Comparison of ENCODE assay signal across 8 cellular contexts in genomic region chr7:30682131-30683083, GRCh38. TPM values are rescaled to one million over a fixed set of nuclear protein-coding genes. Genes with fewer than 3 reads are reported as not detected.
DNase-seq lines count a peak whose midpoint lies in the region; ATAC-seq and TF ChIP-seq lines count a peak whose summit lies in the region.

Gene CRHR2 (minus strand): TSS chr7:30682456. CDS start chr7:30682280, 176 bp downstream.

- H3K4me1 Mint-ChIP-seq in central memory CD8-positive, alpha-beta T cell: peaks cover 17% of the 10 kb centered on the region

- no peak within 1 kb of the TSS for H3K27ac ChIP-seq in mesodermal cell (ENCODE audit: low read depth, low read length, severe bottlenecking)
- no peak within 1 kb of the TSS for H3K27ac ChIP-seq in thyroid gland

- H3K4me1 ChIP-seq in mesodermal cell (ENCODE audit: control insufficient read depth, insufficient read depth, low read length, poor library complexity, severe bottlenecking): peaks cover 9% of the 10 kb centered on the region
- H3K4me1 ChIP-seq in thyroid gland: peaks cover 6 to 16% of the 10 kb centered on the region in 2 donors

- no peak within 1 kb of the TSS for H3K27ac Mint-ChIP-seq in central memory CD8-positive, alpha-beta T cell (ENCODE audit: low read depth)

- H3K27me3 ChIP-seq in thyroid gland: no peaks in the 10 kb centered on the region

- H3K36me3 ChIP-seq in mesodermal cell (ENCODE audit: control insufficient read depth, insufficient read depth, low read length): no peaks in the 10 kb centered on the region
- H3K36me3 ChIP-seq in thyroid gland: no peaks in the 10 kb centered on the region

- peaks cover 2% of the 10 kb centered on the region for H3K36me3 Mint-ChIP-seq in central memory CD8-positive, alpha-beta T cell (ENCODE audit: insufficient read depth)

- TF ChIP-seq CTCF in GM10266 (IDR thresholded peaks at IDR 0.05; ENCODE audit: control insufficient read depth, insufficient read depth, low read depth, missing control alignments): no peak
- TF ChIP-seq CTCF in thyroid gland (IDR thresholded peaks at IDR 0.05): peak in 2 of 6 experiments; percentile 19 to 23

- H3K4me3 ChIP-seq in mesodermal cell (ENCODE audit: extremely low read depth, insufficient read depth, low read length, poor library complexity, severe bottlenecking) (peak within 1 kb of the TSS; percentile 39), thyroid gland (replicated peaks in 1 of 3) (peak within 1 kb of the TSS in 1 of 3 donors; percentile 14)

- H3K4me3 Mint-ChIP-seq in central memory CD8-positive, alpha-beta T cell: peak within 1 kb of the TSS; percentile 68

- intact Hi-C loops in thyroid gland (cut with DNase I): no loop called here

- peak; percentile 66 for ATAC-seq in central memory CD8-positive, alpha-beta T cell (replicated peaks; ENCODE audit: extremely low read depth, poor library complexity, severe bottlenecking)

- 3 to 6% methylated on average over 47 to 59 of the region's 76 CpGs for WGBS in mesodermal cell (ENCODE audit: insufficient coverage in 2 of 2), 2 experiments
- 8 to 33% methylated on average over 10 to 51 of the region's 76 CpGs for WGBS in thyroid gland, 2 donors

- TF ChIP-seq POLR2A in thyroid gland (IDR thresholded peaks at IDR 0.05): no peak

- H3K9me3 ChIP-seq in mesodermal cell (ENCODE audit: control insufficient read depth, low read length): no peaks in the 10 kb centered on the region
- no peaks in the 10 kb centered on the region for H3K9me3 ChIP-seq in thyroid gland

- H3K9me3 Mint-ChIP-seq in central memory CD8-positive, alpha-beta T cell: no peaks in the 10 kb centered on the region

- peaks cover 96% of the 10 kb centered on the region for H3K27me3 Mint-ChIP-seq in central memory CD8-positive, alpha-beta T cell

- DNase-seq in GM10266 (ENCODE audit: extremely low spot score) (peak; percentile 35), NCI-H2171 treated with DMSO at 0.1 percent for 48 hours (lab: John Stamatoyannopoulos, UW) (peak; percentile 66), thyroid gland (peak; percentile 24), GM19238 (ENCODE audit: insufficient read length, low spot score) (no peak), amniotic stem cell (lab: John Stamatoyannopoulos, UW) (no peak)
- no peak for DNase-seq in central memory CD8-positive, alpha-beta T cell (ENCODE audit: low spot score in 2 of 2)
- no peak for DNase-seq in effector CD4-positive, alpha-beta T cell

RNA-seq across cellular contexts. Expression of gene CRHR2, which starts in this region (rescaled TPM):
- 0.33 TPM for polyA plus RNA-seq in mesodermal cell (2013, experiment 1 of 2)
- polyA plus RNA-seq in mesodermal cell (2013, experiment 2 of 2): not detected
- total RNA-seq in thyroid gland: under 1 TPM in 2 of 4 donors, not detected in 2; 0.39 to 0.45 TPM

Comparison
In these comparisons a context has a peak if more than half of its experiments do, and no peak if none do; other contexts are left out.
1. Peak in DNase-seq in thyroid gland; RNA of the gene not detected or under 1 TPM.
2. DNase-seq: peak in GM10266 (single experiment) and NCI-H2171 treated with DMSO at 0.1 percent for 48 hours (single experiment); none in central memory CD8-positive, alpha-beta T cell (0 of 2), GM19238 (single experiment), amniotic stem cell (single experiment) and effector CD4-positive, alpha-beta T cell (single experiment).